In genomic region chr2:152477347-152478092, GRCh38 we compare ENCODE assay signal across 2 cellular contexts.
A peak's percentile ranks its signal among the peaks of the same experiment; 100 is the strongest.
TF ChIP-seq lines count a peak whose summit lies in the region.

No MANE protein-coding gene starts in this region.

TF ChIP-seq in A549, 52 proteins besides CTCF, POLR2A, EP300 and RAD21 (continued from another document):
- TF ChIP-seq, protein P1, sequence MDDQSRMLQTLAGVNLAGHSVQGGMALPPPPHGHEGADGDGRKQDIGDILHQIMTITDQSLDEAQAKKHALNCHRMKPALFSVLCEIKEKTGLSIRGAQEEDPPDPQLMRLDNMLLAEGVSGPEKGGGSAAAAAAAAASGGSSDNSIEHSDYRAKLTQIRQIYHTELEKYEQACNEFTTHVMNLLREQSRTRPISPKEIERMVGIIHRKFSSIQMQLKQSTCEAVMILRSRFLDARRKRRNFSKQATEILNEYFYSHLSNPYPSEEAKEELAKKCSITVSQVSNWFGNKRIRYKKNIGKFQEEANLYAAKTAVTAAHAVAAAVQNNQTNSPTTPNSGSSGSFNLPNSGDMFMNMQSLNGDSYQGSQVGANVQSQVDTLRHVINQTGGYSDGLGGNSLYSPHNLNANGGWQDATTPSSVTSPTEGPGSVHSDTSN (IDR thresholded peaks at IDR 0.05) = no peak
- no peak for TF ChIP-seq CHD2 (IDR thresholded peaks at IDR 0.05; ENCODE audit: low read length, partially characterized antibody)
- 0 out of 4 replicates have a peak, but pooled peaks of 1 of the 2 experiments have one; percentile 5 for TF ChIP-seq CEBPB (IDR thresholded peaks at IDR 0.05)
- TF ChIP-seq MAFK (IDR thresholded peaks at IDR 0.05; ENCODE audit: partially characterized antibody) = peak; percentile 62
- TF ChIP-seq SREBF2 (IDR thresholded peaks at IDR 0.05) = no peak
- TF ChIP-seq CHD4 (IDR thresholded peaks at IDR 0.05; ENCODE audit: borderline replicate concordance) = no peak
- no peak for TF ChIP-seq ESRRA (IDR thresholded peaks at IDR 0.05; ENCODE audit: borderline replicate concordance, low read length)
- TF ChIP-seq GATA3 (IDR thresholded peaks at IDR 0.05; ENCODE audit: borderline replicate concordance) = no peak
- TF ChIP-seq NFE2L2 (conservative IDR thresholded peaks at IDR 0.05; ENCODE audit: low read length) = no peak
- TF ChIP-seq, protein P2, sequence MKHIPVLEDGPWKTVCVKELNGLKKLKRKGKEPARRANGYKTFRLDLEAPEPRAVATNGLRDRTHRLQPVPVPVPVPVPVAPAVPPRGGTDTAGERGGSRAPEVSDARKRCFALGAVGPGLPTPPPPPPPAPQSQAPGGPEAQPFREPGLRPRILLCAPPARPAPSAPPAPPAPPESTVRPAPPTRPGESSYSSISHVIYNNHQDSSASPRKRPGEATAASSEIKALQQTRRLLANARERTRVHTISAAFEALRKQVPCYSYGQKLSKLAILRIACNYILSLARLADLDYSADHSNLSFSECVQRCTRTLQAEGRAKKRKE (CRISPR knock-in tag; IDR thresholded peaks at IDR 0.05; ENCODE audit: low read depth) = no peak
- TF ChIP-seq HOXB5 (CRISPR knock-in tag; IDR thresholded peaks at IDR 0.05) = no peak
- TF ChIP-seq E2F6 (IDR thresholded peaks at IDR 0.05; ENCODE audit: borderline replicate concordance, low read depth) = no peak
- no peak for TF ChIP-seq BHLHE40 (IDR thresholded peaks at IDR 0.05; ENCODE audit: low read depth, low read length)
TF ChIP-seq in A549: peak in this region for 2.

TF ChIP-seq in K562, 482 proteins besides CTCF, POLR2A, EP300 and RAD21 (continued from another document):
- TF ChIP-seq, protein P3, sequence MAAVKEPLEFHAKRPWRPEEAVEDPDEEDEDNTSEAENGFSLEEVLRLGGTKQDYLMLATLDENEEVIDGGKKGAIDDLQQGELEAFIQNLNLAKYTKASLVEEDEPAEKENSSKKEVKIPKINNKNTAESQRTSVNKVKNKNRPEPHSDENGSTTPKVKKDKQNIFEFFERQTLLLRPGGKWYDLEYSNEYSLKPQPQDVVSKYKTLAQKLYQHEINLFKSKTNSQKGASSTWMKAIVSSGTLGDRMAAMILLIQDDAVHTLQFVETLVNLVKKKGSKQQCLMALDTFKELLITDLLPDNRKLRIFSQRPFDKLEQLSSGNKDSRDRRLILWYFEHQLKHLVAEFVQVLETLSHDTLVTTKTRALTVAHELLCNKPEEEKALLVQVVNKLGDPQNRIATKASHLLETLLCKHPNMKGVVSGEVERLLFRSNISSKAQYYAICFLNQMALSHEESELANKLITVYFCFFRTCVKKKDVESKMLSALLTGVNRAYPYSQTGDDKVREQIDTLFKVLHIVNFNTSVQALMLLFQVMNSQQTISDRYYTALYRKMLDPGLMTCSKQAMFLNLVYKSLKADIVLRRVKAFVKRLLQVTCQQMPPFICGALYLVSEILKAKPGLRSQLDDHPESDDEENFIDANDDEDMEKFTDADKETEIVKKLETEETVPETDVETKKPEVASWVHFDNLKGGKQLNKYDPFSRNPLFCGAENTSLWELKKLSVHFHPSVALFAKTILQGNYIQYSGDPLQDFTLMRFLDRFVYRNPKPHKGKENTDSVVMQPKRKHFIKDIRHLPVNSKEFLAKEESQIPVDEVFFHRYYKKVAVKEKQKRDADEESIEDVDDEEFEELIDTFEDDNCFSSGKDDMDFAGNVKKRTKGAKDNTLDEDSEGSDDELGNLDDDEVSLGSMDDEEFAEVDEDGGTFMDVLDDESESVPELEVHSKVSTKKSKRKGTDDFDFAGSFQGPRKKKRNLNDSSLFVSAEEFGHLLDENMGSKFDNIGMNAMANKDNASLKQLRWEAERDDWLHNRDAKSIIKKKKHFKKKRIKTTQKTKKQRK (IDR thresholded peaks at IDR 0.05; ENCODE audit: borderline replicate concordance, low read depth, low read length) = no peak
- TF ChIP-seq ZNF316 (IDR thresholded peaks at IDR 0.05) = peak; percentile 24; the same call in 1 of the 2 replicates
- TF ChIP-seq CEBPG (CRISPR knock-in tag; IDR thresholded peaks at IDR 0.05) = no peak
- TF ChIP-seq CEBPG (tag; conservative IDR thresholded peaks at IDR 0.05 in 1 of 2, IDR thresholded peaks at IDR 0.05 in 1 of 2) = peak in 1 of 2 experiments; percentile 50; a peak in 1 of 4 replicates
- TF ChIP-seq MAFG (tag; conservative IDR thresholded peaks at IDR 0.05) = peak; percentile 31
- TF ChIP-seq SP1 (CRISPR knock-in tag; IDR thresholded peaks at IDR 0.05) = no peak
- TF ChIP-seq REST (CRISPR knock-in tag; IDR thresholded peaks at IDR 0.05; ENCODE audit: low read depth) = no peak
- peak; percentile 15; the same call in 1 of the 2 replicates for TF ChIP-seq C11orf30 (IDR thresholded peaks at IDR 0.05; ENCODE audit: low read depth)
